Comparison of ENCODE assay signal across 8 cellular contexts in the genomic region with DNA sequence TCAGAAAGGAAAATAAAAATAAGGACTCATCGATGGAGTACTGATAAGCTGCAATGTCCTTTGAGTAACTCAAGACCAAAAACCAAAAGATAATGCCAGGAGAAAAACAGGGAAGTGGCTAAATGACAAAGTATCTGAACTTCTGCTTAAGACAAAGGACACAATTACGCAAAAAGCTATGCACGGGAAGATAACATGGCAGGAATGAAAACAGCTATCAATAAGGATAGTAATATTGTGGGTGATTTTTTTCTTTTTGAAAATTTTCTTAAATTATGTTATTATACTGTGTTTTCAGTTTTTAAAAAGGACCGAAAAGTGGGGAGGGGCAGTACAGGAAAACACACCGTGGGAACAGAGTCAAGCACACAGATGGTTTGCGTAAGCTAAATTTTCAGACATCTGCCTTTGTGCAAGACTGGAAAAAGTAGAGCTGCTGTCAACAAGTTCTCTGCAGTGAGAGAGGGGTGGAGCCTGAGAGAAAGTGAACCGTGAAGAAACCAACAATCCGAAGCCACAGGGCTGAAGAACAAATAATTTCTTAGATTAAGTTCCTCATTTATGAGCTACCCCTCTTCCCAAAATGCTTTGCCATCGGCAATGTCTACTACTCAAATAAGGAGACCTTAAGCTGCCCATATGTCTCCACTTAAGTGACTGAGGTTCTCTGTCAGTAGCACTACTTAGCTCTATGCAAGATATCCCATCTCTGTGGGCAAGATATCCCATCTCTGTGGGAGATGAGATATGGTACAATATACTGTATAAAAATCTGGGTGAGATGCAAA.
DNase-seq lines count a peak whose midpoint lies in the region; ATAC-seq lines count a peak whose summit lies in the region.

No MANE protein-coding gene starts in this region.

- H3K9me3 Mint-ChIP-seq in activated naive CD8-positive, alpha-beta T cell treated with anti-CD3 and anti-CD28 coated beads, Interleukin-2, amount 10 ng/mL, durations not matched to agents 7 days and 5 days, result no peaks in the 10 kb centered on the region
- no peaks in the 10 kb centered on the region for H3K9me3 Mint-ChIP-seq in immature natural killer cell

- peak; percentile 68 for ATAC-seq in HG02610 (IDR thresholded peaks at IDR 0.05; ENCODE audit: unreplicated experiment)
- peak; percentile 54 for ATAC-seq in activated naive CD8-positive, alpha-beta T cell treated with anti-CD3 and anti-CD28 coated beads, Interleukin-2, amount 10 ng/mL, durations not matched to agents 7 days and 5 days (ENCODE audit: low read depth)
- ATAC-seq in stimulated activated naive CD8-positive, alpha-beta T cell treated with anti-CD3 and anti-CD28 coated beads, Interleukin-15, Interleukin-2, amounts not matched to agents 100 U/mL and 50 U/mL, for 24 hours, result peak; percentile 66

- peak overlapping the region; percentile 36 for H3K4me3 Mint-ChIP-seq in activated naive CD8-positive, alpha-beta T cell treated with anti-CD3 and anti-CD28 coated beads, Interleukin-2, amount 10 ng/mL, durations not matched to agents 7 days and 5 days
- peak overlapping the region; percentile 71 to 84 (median 79) for H3K4me3 Mint-ChIP-seq in immature natural killer cell

- H3K27ac Mint-ChIP-seq in activated naive CD8-positive, alpha-beta T cell treated with anti-CD3 and anti-CD28 coated beads, Interleukin-2, amount 10 ng/mL, durations not matched to agents 7 days and 5 days, result peak overlapping the region; percentile 65
- peak overlapping the region; percentile 91 to 92 (median 92) for H3K27ac Mint-ChIP-seq in immature natural killer cell

- DNase-seq in activated CD8-positive, alpha-beta memory T cell treated with anti-CD3 and anti-CD28 coated beads, Interleukin-2, amount 50 U/mL, for 1 hour (ENCODE audit: extremely low read depth), result peak; percentile 38
- no peak for DNase-seq in activated CD8-positive, alpha-beta memory T cell treated with anti-CD3 and anti-CD28 coated beads, Interleukin-2, amount 50 U/mL, for 48 hours
- DNase-seq in NCI-H524 (lab: John Stamatoyannopoulos, UW) (peak; percentile 81 to 91), immature natural killer cell (peak; percentile 60 to 67 (median 66)), mesenteric fat pad (ENCODE audit: low spot score) (no peak)
- no peak for DNase-seq in activated naive CD8-positive, alpha-beta T cell treated with anti-CD3 and anti-CD28 coated beads, Interleukin-2, amount 10 ng/mL, durations not matched to agents 7 days and 5 days
- peak; percentile 37 for DNase-seq in stimulated activated naive CD8-positive, alpha-beta T cell treated with anti-CD3 and anti-CD28 coated beads, Interleukin-15, Interleukin-2, amounts not matched to agents 100 U/mL and 50 U/mL, for 24 hours

- POLR2A ChIA-PET in activated naive CD8-positive, alpha-beta T cell treated with anti-CD3 and anti-CD28 coated beads, Interleukin-2, amount 10 ng/mL, durations not matched to agents 7 days and 5 days (lab: Charles Lee), result interaction anchor here (0.5 to 2.1 kb wide), 4 partner anchors 11 to 678 kb away, joined by 4 to 11 read pairs (median 5); no protein-coding TSS in a partner anchor

- H3K36me3 Mint-ChIP-seq in activated naive CD8-positive, alpha-beta T cell treated with anti-CD3 and anti-CD28 coated beads, Interleukin-2, amount 10 ng/mL, durations not matched to agents 7 days and 5 days, result peaks cover 44% of the 10 kb centered on the region
- H3K36me3 Mint-ChIP-seq in immature natural killer cell, result peaks cover 0 to 5% (median 5%) of the 10 kb centered on the region in 3 donors

- peaks cover 52% of the 10 kb centered on the region for H3K4me1 Mint-ChIP-seq in activated naive CD8-positive, alpha-beta T cell treated with anti-CD3 and anti-CD28 coated beads, Interleukin-2, amount 10 ng/mL, durations not matched to agents 7 days and 5 days
- peaks cover 87 to 88% of the 10 kb centered on the region in 2 donors for H3K4me1 Mint-ChIP-seq in immature natural killer cell

- H3K27me3 Mint-ChIP-seq in activated naive CD8-positive, alpha-beta T cell treated with anti-CD3 and anti-CD28 coated beads, Interleukin-2, amount 10 ng/mL, durations not matched to agents 7 days and 5 days, result no peaks in the 10 kb centered on the region
- peaks cover 0 to 4% (median 4%) of the 10 kb centered on the region in 3 donors for H3K27me3 Mint-ChIP-seq in immature natural killer cell (ENCODE audit: low read depth in 3 of 3)

Comparison
In these comparisons a context has a peak if more than half of its experiments do, and no peak if none do; other contexts are left out.
1. DNase-seq: peak in activated CD8-positive, alpha-beta memory T cell treated with anti-CD3 and anti-CD28 coated beads, Interleukin-2, amount 50 U/mL, for 1 hour (single experiment), NCI-H524 (2 of 2), immature natural killer cell (3 of 3) and stimulated activated naive CD8-positive, alpha-beta T cell treated with anti-CD3 and anti-CD28 coated beads, Interleukin-15, Interleukin-2, amounts not matched to agents 100 U/mL and 50 U/mL, for 24 hours (single experiment); none in activated CD8-positive, alpha-beta memory T cell treated with anti-CD3 and anti-CD28 coated beads, Interleukin-2, amount 50 U/mL, for 48 hours (single experiment), activated naive CD8-positive, alpha-beta T cell treated with anti-CD3 and anti-CD28 coated beads, Interleukin-2, amount 10 ng/mL, durations not matched to agents 7 days and 5 days (single experiment) and mesenteric fat pad (single experiment).
2. Peak in every context shown above with its lines, with median percentiles within 50 percentile points of each other: ATAC-seq.